8 cellular contexts compared by ENCODE assay signal in the genomic region with DNA sequence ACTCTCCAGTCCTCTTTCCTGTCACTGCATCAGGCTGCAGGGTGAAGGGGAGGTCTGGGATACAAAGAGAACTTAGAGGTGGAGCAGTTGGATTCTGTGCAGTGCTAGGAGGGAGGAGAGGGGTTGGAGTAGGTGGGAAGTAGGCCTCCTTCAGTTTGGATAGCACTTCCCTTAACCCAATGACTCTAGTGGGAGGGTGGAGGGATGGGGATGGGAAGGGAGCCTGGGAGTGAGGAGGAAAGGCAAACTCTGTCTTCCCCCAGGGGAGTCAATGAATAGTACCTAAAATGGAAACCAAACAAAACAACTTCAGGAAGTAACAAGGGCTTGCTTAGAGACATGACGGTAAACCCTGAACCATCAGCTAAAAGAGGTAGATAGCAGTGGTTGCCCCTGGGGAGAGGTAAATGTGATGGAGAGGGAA. TPM values are rescaled to one million over a fixed set of nuclear protein-coding genes. Genes with fewer than 3 reads are reported as not detected.
DNase-seq lines count a peak whose midpoint lies in the region; ATAC-seq and TF ChIP-seq lines count a peak whose summit lies in the region.

No MANE protein-coding gene starts in this region.

- no peak overlapping the region for H3K9ac ChIP-seq in iPS-20b (ENCODE audit: low read depth, low read length)

- no peak for DNase-seq in HL-60 (ENCODE audit: low read depth in 1 of 2, low spot score in 1 of 2)
- DNase-seq in adrenal gland = peak in 1 of 7 donors; percentile 49
- peak; percentile 69 for DNase-seq in smooth muscle cell of the brain vasculature (ENCODE audit: low read depth, low spot score)
- no peak for DNase-seq in stimulated activated naive CD4-positive, alpha-beta T cell (lab: John Stamatoyannopoulos, UW)
- DNase-seq in HCEC 1CT = no peak

- H3K9me3 ChIP-seq in adrenal gland (replicated peaks in 1 of 3) (no peaks in the 10 kb centered on the region), iPS-20b (ENCODE audit: insufficient read depth, low read depth, low read length) (no peaks in the 10 kb centered on the region)

- WGBS in adrenal gland, 4 donors = 39 to 62% (median 50%) methylated on average over 1 of the region's 1 CpG

- H3K27ac ChIP-seq in HL-60 (replicated peaks) = peak overlapping the region; percentile 7; the same call in 1 of the 2 replicates
- H3K27ac ChIP-seq in adrenal gland = peak overlapping the region in 4 of 5 donors; percentile 34 to 81 (median 47)
- no peak overlapping the region for H3K27ac ChIP-seq in iPS-20b (ENCODE audit: low read length)

- H3K4me1 ChIP-seq in adrenal gland (replicated peaks in 1 of 2) (peaks cover 21 to 70% of the 10 kb centered on the region in 2 donors), iPS-20b (ENCODE audit: insufficient read depth, low read length) (peaks cover 12% of the 10 kb centered on the region; the same call in 1 of the 2 replicates)

- H3K4me3 ChIP-seq in HL-60 (replicated peaks; ENCODE audit: insufficient read depth, low read length) (no peak overlapping the region), adrenal gland (no peak overlapping the region), iPS-20b (ENCODE audit: low read length) (peak overlapping the region; percentile 66; the same call in 1 of the 2 replicates)

- TF ChIP-seq CTCF in HL-60 (IDR thresholded peaks at IDR 0.05; ENCODE audit: insufficient read depth, low read length) = no peak
- TF ChIP-seq CTCF in adrenal gland (IDR thresholded peaks at IDR 0.05) = no peak

- ATAC-seq in HG02852 (IDR thresholded peaks at IDR 0.05; ENCODE audit: unreplicated experiment) = no peak
- ATAC-seq in GM18858 (IDR thresholded peaks at IDR 0.05; ENCODE audit: unreplicated experiment) = no peak

- H3K36me3 ChIP-seq in adrenal gland (replicated peaks in 1 of 2) (peaks cover 0 to 19% of the 10 kb centered on the region in 2 donors), iPS-20b (ENCODE audit: insufficient read depth, low read depth, low read length) (peaks cover 3% of the 10 kb centered on the region; the same call in 1 of the 2 replicates)

- no peak for TF ChIP-seq POLR2A in adrenal gland (IDR thresholded peaks at IDR 0.05)

- intact Hi-C loops in adrenal gland (cut with DNase I) = no loop called here

- H3K27me3 ChIP-seq in HL-60 (ENCODE audit: insufficient read depth, poor library complexity, severe bottlenecking) (no peaks in the 10 kb centered on the region), adrenal gland (no peaks in the 10 kb centered on the region), iPS-20b (ENCODE audit: insufficient read depth, low read length) (peaks cover 33% of the 10 kb centered on the region)

RNA-seq across cellular contexts. Expression of gene GSN, which starts 30.7 kb away (rescaled TPM):
- 100 to 1,000 TPM; 152 to 735 (median 374) TPM for total RNA-seq in adrenal gland
- 100 to 1,000 TPM in 2 of 3 donors, 10 to 100 TPM in 1; 78.5 to 432 (median 180) TPM for polyA plus RNA-seq in adrenal gland
